23 cellular contexts compared by ENCODE assay signal in the genomic region with DNA sequence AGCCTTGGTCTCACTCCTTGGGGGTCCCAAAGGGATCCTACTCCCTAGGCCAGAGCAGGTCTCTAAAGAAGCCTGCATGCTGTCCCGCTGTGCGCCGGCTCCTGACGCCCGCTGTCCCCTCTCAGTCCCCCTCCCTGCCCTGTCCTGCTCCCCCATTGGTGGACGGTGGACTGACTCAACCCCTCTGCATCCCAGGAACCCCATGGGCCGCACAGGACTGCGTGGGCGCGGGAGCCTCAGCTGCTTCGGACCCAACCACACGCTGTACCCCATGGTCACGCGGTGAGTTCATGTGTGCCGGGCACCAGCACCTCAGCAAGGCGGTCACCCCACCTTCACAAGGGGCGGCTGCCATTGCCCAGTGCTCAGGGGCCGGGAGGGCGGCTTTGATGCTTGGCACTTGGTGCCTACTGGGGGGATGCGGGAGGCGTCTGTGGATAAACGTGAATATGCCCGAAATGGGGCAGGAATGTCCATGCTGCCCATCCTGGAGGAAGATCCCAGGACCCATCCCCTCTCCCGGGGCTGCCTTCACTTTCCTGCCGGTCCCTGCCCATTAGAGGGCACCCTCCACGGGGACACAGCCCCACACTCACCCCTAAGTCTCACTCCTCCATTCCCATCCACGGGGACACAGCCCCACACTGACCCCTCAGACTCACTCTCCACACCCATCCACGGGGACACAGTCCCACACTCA. TPM values are rescaled to one million over a fixed set of nuclear protein-coding genes. Genes with fewer than 3 reads are reported as not detected.
DNase-seq lines count a peak whose midpoint lies in the region; ATAC-seq and TF ChIP-seq lines count a peak whose summit lies in the region.
"Had no signal": no experiment of that assay in that cellular context is flagged by ENCODE, and none has a peak within 500 bp of the region (broad histone marks: within the 10 kb centered on the region; RNA-seq: fewer than 3 reads in every experiment).

No MANE protein-coding gene starts in this region.

- no peak for TF ChIP-seq CTCF in sigmoid colon (IDR thresholded peaks at IDR 0.05)
- TF ChIP-seq CTCF in testis (IDR thresholded peaks at IDR 0.05), result no peak

- TF ChIP-seq POLR2A in sigmoid colon (IDR thresholded peaks at IDR 0.05), result no peak
- no peak for TF ChIP-seq POLR2A in testis (IDR thresholded peaks at IDR 0.05)

- H3K4me1 Mint-ChIP-seq in T-helper 2 cell treated with Interferon-gamma antibody and Interleukin-4, amounts not matched to agents 5 μg/mL and 100 μg/mL, for 36 hours (ENCODE audit: low read depth), result no peaks in the 10 kb centered on the region
- H3K4me1 Mint-ChIP-seq: activated naive CD8-positive, alpha-beta T cell treated with anti-CD3 and anti-CD28 coated beads, Interleukin-2, amount 10 ng/mL, durations not matched to agents 7 days and 5 days; T-cell had no signal

- peaks cover 3% of the 10 kb centered on the region for H3K36me3 Mint-ChIP-seq in T-helper 2 cell treated with Interferon-gamma antibody and Interleukin-4, amounts not matched to agents 5 μg/mL and 100 μg/mL, for 36 hours (ENCODE audit: low read depth)
- H3K36me3 Mint-ChIP-seq: neural progenitor cell had no signal

- TF ChIP-seq EP300 in sigmoid colon (IDR thresholded peaks at IDR 0.05), result no peak

- peaks cover 91% of the 10 kb centered on the region for H3K36me3 ChIP-seq in BLaER1
- H3K36me3 ChIP-seq in sigmoid colon, result no peaks in the 10 kb centered on the region
- H3K36me3 ChIP-seq in testis (ENCODE audit: low read depth, missing control alignments), result no peaks in the 10 kb centered on the region
- H3K36me3 ChIP-seq: neural progenitor cell had no signal

- H3K27ac Mint-ChIP-seq in T-helper 2 cell treated with Interferon-gamma antibody and Interleukin-4, amounts not matched to agents 5 μg/mL and 100 μg/mL, for 36 hours, result peak overlapping the region; percentile 3
- H3K27ac Mint-ChIP-seq: neural progenitor cell, T-cell had no signal

- intact Hi-C loops in sigmoid colon (cut with DNase I), result loop anchor here (5.0 kb wide), 1 partner anchor 98 kb away; a partner anchor contains a TSS
- intact Hi-C loops in testis (cut with DNase I; ENCODE audit: low total_unique reads), result no loop called here

- no peak for ATAC-seq in SK-N-SH treated with all-trans-retinoic acid at 6 μM for 48 hours
- ATAC-seq: body of pancreas, HCT116, T-cell had no signal

- 0 out of 2 replicates have a peak overlapping the region, but pooled peaks have one; percentile 41 for H3K9ac ChIP-seq in BLaER1
- H3K9ac ChIP-seq: KMS-11, neural progenitor cell had no signal

- no peaks in the 10 kb centered on the region for H3K27me3 Mint-ChIP-seq in T-helper 2 cell treated with Interferon-gamma antibody and Interleukin-4, amounts not matched to agents 5 μg/mL and 100 μg/mL, for 36 hours (ENCODE audit: low read depth)
- H3K27me3 Mint-ChIP-seq: activated naive CD8-positive, alpha-beta T cell treated with anti-CD3 and anti-CD28 coated beads, Interleukin-2, amount 10 ng/mL, durations not matched to agents 7 days and 5 days; T-cell had no signal

- H3K9me3 ChIP-seq in BLaER1, result peaks cover 6% of the 10 kb centered on the region; the same call in 1 of the 2 replicates
- H3K9me3 ChIP-seq in sigmoid colon, result no peaks in the 10 kb centered on the region
- no peaks in the 10 kb centered on the region for H3K9me3 ChIP-seq in testis
- H3K9me3 ChIP-seq: body of pancreas had no signal

- H3K4me2 ChIP-seq in BLaER1, result peak overlapping the region; percentile 66
- H3K4me2 ChIP-seq: KMS-11, neural progenitor cell had no signal

- no peak overlapping the region for H3K4me3 Mint-ChIP-seq in T-helper 2 cell treated with Interferon-gamma antibody and Interleukin-4, amounts not matched to agents 5 μg/mL and 100 μg/mL, for 36 hours
- H3K4me3 Mint-ChIP-seq: activated naive CD8-positive, alpha-beta T cell treated with anti-CD3 and anti-CD28 coated beads, Interleukin-2, amount 10 ng/mL, durations not matched to agents 7 days and 5 days; neural progenitor cell; T-cell had no signal

- no peak for DNase-seq in T-helper 2 cell treated with Interferon-gamma antibody and Interleukin-4, amounts not matched to agents 5 μg/mL and 100 μg/mL, for 36 hours (ENCODE audit: low spot score)
- no peak for DNase-seq in T-helper 2 cell
- peak; percentile 42 for DNase-seq in islet precursor cell
- peak; percentile 55 for DNase-seq in sigmoid colon
- DNase-seq in testis, result no peak
- no peak for DNase-seq in mucosa of gallbladder (ENCODE audit: low spot score)
- DNase-seq: activated naive CD8-positive, alpha-beta T cell treated with anti-CD3 and anti-CD28 coated beads, Interleukin-2, amount 10 ng/mL, durations not matched to agents 7 days and 5 days; activated T-cell treated with anti-CD3 and anti-CD28 coated beads for 4 hours; AML-193; glutamatergic neuron; NCI-H187; NCI-H774; SIG-M5 had no signal

- H4K20me1 ChIP-seq in BLaER1, result peaks cover 70% of the 10 kb centered on the region

- H3K4me3 ChIP-seq in BLaER1, result no peak overlapping the region
- H3K4me3 ChIP-seq in sigmoid colon, result no peak overlapping the region
- H3K4me3 ChIP-seq in testis, result no peak overlapping the region
- H3K4me3 ChIP-seq: body of pancreas, neural progenitor cell had no signal

- peaks cover 10% of the 10 kb centered on the region for H3K9me3 Mint-ChIP-seq in T-helper 2 cell treated with Interferon-gamma antibody and Interleukin-4, amounts not matched to agents 5 μg/mL and 100 μg/mL, for 36 hours

- H3K4me1 ChIP-seq in BLaER1 (peaks cover 60% of the 10 kb centered on the region), sigmoid colon (peaks cover 0 to 32% (median 25%) of the 10 kb centered on the region in 4 donors), testis (no peaks in the 10 kb centered on the region)
- H3K4me1 ChIP-seq: neural progenitor cell had no signal

- WGBS in sigmoid colon, 2 donors, result 83 to 87% methylated on average over 28 of the region's 28 CpGs
- WGBS in testis, 2 donors, result 85 to 87% methylated on average over 11 to 28 of the region's 28 CpGs

- no peaks in the 10 kb centered on the region for H3K27me3 ChIP-seq in BLaER1
- H3K27me3 ChIP-seq in sigmoid colon, result no peaks in the 10 kb centered on the region
- H3K27me3 ChIP-seq in testis, result no peaks in the 10 kb centered on the region
- H3K27me3 ChIP-seq: body of pancreas, neural progenitor cell had no signal

- peak overlapping the region; percentile 55 for H3K27ac ChIP-seq in BLaER1
- H3K27ac ChIP-seq in sigmoid colon, result no peak overlapping the region
- no peak overlapping the region for H3K27ac ChIP-seq in testis
- H3K27ac ChIP-seq: 22Rv1, body of pancreas, KMS-11, neural progenitor cell had no signal

TF ChIP-seq in SK-N-SH treated with all-trans-retinoic acid at 6 μM for 48 hours, 23 proteins besides CTCF, POLR2A, EP300 and RAD21:
- TF ChIP-seq ZFP30 (CRISPR knock-in tag; IDR thresholded peaks at IDR 0.05) (no peak), TOX (CRISPR knock-in tag; IDR thresholded peaks at IDR 0.05; ENCODE audit: borderline replicate concordance) (no peak), PPARA (CRISPR knock-in tag; IDR thresholded peaks at IDR 0.05; ENCODE audit: borderline replicate concordance) (no peak), ESRRG (CRISPR knock-in tag; IDR thresholded peaks at IDR 0.05) (no peak), ARNTL (CRISPR knock-in tag; IDR thresholded peaks at IDR 0.05; ENCODE audit: borderline replicate concordance, low read depth) (no peak), ZNF8 (CRISPR knock-in tag; IDR thresholded peaks at IDR 0.05) (no peak)
- TF ChIP-seq, protein P1, sequence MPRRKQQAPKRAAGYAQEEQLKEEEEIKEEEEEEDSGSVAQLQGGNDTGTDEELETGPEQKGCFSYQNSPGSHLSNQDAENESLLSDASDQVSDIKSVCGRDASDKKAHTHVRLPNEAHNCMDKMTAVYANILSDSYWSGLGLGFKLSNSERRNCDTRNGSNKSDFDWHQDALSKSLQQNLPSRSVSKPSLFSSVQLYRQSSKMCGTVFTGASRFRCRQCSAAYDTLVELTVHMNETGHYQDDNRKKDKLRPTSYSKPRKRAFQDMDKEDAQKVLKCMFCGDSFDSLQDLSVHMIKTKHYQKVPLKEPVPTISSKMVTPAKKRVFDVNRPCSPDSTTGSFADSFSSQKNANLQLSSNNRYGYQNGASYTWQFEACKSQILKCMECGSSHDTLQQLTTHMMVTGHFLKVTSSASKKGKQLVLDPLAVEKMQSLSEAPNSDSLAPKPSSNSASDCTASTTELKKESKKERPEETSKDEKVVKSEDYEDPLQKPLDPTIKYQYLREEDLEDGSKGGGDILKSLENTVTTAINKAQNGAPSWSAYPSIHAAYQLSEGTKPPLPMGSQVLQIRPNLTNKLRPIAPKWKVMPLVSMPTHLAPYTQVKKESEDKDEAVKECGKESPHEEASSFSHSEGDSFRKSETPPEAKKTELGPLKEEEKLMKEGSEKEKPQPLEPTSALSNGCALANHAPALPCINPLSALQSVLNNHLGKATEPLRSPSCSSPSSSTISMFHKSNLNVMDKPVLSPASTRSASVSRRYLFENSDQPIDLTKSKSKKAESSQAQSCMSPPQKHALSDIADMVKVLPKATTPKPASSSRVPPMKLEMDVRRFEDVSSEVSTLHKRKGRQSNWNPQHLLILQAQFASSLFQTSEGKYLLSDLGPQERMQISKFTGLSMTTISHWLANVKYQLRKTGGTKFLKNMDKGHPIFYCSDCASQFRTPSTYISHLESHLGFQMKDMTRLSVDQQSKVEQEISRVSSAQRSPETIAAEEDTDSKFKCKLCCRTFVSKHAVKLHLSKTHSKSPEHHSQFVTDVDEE (CRISPR knock-in tag; IDR thresholded peaks at IDR 0.05), result no peak
- TF ChIP-seq, protein P2, sequence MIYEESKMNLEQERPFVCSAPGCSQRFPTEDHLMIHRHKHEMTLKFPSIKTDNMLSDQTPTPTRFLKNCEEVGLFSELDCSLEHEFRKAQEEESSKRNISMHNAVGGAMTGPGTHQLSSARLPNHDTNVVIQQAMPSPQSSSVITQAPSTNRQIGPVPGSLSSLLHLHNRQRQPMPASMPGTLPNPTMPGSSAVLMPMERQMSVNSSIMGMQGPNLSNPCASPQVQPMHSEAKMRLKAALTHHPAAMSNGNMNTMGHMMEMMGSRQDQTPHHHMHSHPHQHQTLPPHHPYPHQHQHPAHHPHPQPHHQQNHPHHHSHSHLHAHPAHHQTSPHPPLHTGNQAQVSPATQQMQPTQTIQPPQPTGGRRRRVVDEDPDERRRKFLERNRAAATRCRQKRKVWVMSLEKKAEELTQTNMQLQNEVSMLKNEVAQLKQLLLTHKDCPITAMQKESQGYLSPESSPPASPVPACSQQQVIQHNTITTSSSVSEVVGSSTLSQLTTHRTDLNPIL (CRISPR knock-in tag; IDR thresholded peaks at IDR 0.05; ENCODE audit: low read depth), result no peak

RNA-seq across cellular contexts. Expression of a gene that starts 20.2 kb away (rescaled TPM):
- total RNA-seq in sigmoid colon (1 to 10 TPM; 3.9 to 7.1 (median 5.4) TPM), testis (10 to 100 TPM in 1 of 2 donors, 1 to 10 TPM in 1; 8.3 to 11.8 TPM), mucosa of gallbladder (15.6 TPM)
- polyA plus RNA-seq in sigmoid colon (1 to 10 TPM in 1 of 3 donors, under 1 TPM in 2; under 0.01 to 2.9 (median 0.46) TPM), testis (ENCODE audit: insufficient read depth, low read depth, low replicate concordance) (4.9 TPM)
- total RNA-seq: HT1080, OCI-LY7 had no signal

Comparison
In these comparisons a context has a peak if more than half of its experiments do, and no peak if none do; other contexts are left out.
1. DNase-seq: peak in islet precursor cell (single experiment) and sigmoid colon (single experiment); none in T-helper 2 cell treated with Interferon-gamma antibody and Interleukin-4, amounts not matched to agents 5 μg/mL and 100 μg/mL, for 36 hours (single experiment), T-helper 2 cell (0 of 5), testis (single experiment) and mucosa of gallbladder (single experiment).